ENCODE assay signal across 17 cellular contexts in genomic region chr13:75091707-75092106, GRCh38.
"Had no signal": no experiment of that assay in that cellular context is flagged by ENCODE, and none has a peak within 500 bp of the region (broad histone marks: within the 10 kb centered on the region; RNA-seq: fewer than 3 reads in every experiment).

No MANE protein-coding gene starts in this region.

- H3K27me3 ChIP-seq: colonic mucosa, foreskin keratinocyte, left lung, tibial artery, uterus had no signal

- ATAC-seq: activated CD8-positive, alpha-beta memory T cell treated with anti-CD3 and anti-CD28 coated beads, Interleukin-2, amount 10 ng/mL, durations not matched to agents 7 days and 5 days; activated T-cell treated with anti-CD3 and anti-CD28 coated beads, Interleukin-2, amount 50 U/mL, for 4 hours; foreskin keratinocyte; left lung had no signal

- H3K9me3 Mint-ChIP-seq: activated naive CD8-positive, alpha-beta T cell treated with anti-CD3 and anti-CD28 coated beads, Interleukin-2, amount 10 ng/mL, durations not matched to agents 7 days and 5 days; activated T-cell treated with anti-CD3 and anti-CD28 coated beads, Interleukin-2, amount 50 U/mL, for 4 hours had no signal

- H3K36me3 ChIP-seq: colonic mucosa, left lung, tibial artery, uterus had no signal

- H3K4me1 Mint-ChIP-seq: activated CD8-positive, alpha-beta memory T cell treated with anti-CD3 and anti-CD28 coated beads, Interleukin-2, amount 10 ng/mL, durations not matched to agents 7 days and 5 days had no signal

- H3K27me3 Mint-ChIP-seq: activated CD8-positive, alpha-beta memory T cell treated with anti-CD3 and anti-CD28 coated beads, Interleukin-2, amount 10 ng/mL, durations not matched to agents 7 days and 5 days; activated naive CD8-positive, alpha-beta T cell treated with anti-CD3 and anti-CD28 coated beads, Interleukin-2, amount 10 ng/mL, durations not matched to agents 7 days and 5 days had no signal

- DNase-seq: activated CD4-positive, alpha-beta T cell treated with anti-CD3 and anti-CD28 coated beads for 1 hour; activated CD4-positive, alpha-beta T cell treated with anti-CD3 and anti-CD28 coated beads, Interleukin-2, amount 50 U/mL, for 48 hours; activated CD8-positive, alpha-beta memory T cell treated with anti-CD3 and anti-CD28 coated beads, Interleukin-2, amount 10 ng/mL, durations not matched to agents 7 days and 5 days; activated gamma-delta T cell; activated naive CD8-positive, alpha-beta T cell treated with anti-CD3 and anti-CD28 coated beads, Interleukin-2, amount 10 ng/mL, durations not matched to agents 7 days and 5 days; activated T-cell treated with anti-CD3 and anti-CD28 coated beads, Interleukin-2, amount 50 U/mL, for 4 hours; caudate nucleus; colonic mucosa; foreskin keratinocyte; head of caudate nucleus; left lung; right cardiac atrium; small intestine; T-helper 2 cell; tibial artery; uterus had no signal

- H3K36me3 Mint-ChIP-seq: activated CD8-positive, alpha-beta memory T cell treated with anti-CD3 and anti-CD28 coated beads, Interleukin-2, amount 10 ng/mL, durations not matched to agents 7 days and 5 days; activated naive CD8-positive, alpha-beta T cell treated with anti-CD3 and anti-CD28 coated beads, Interleukin-2, amount 10 ng/mL, durations not matched to agents 7 days and 5 days had no signal

- H3K27ac Mint-ChIP-seq: activated CD8-positive, alpha-beta memory T cell treated with anti-CD3 and anti-CD28 coated beads, Interleukin-2, amount 10 ng/mL, durations not matched to agents 7 days and 5 days; activated naive CD8-positive, alpha-beta T cell treated with anti-CD3 and anti-CD28 coated beads, Interleukin-2, amount 10 ng/mL, durations not matched to agents 7 days and 5 days had no signal

- H3K9me3 ChIP-seq: colonic mucosa, left lung, tibial artery, uterus had no signal

- H3K4me1 ChIP-seq: colonic mucosa, foreskin keratinocyte, left lung, parathyroid adenoma, tibial artery, uterus had no signal

- H3K4me3 ChIP-seq: colonic mucosa, left lung, tibial artery, uterus had no signal

- H3K4me3 Mint-ChIP-seq: activated CD8-positive, alpha-beta memory T cell treated with anti-CD3 and anti-CD28 coated beads, Interleukin-2, amount 10 ng/mL, durations not matched to agents 7 days and 5 days; activated naive CD8-positive, alpha-beta T cell treated with anti-CD3 and anti-CD28 coated beads, Interleukin-2, amount 10 ng/mL, durations not matched to agents 7 days and 5 days; activated T-cell treated with anti-CD3 and anti-CD28 coated beads, Interleukin-2, amount 50 U/mL, for 4 hours had no signal
